Comparison of ENCODE assay signal across 8 cellular contexts in the genomic region with DNA sequence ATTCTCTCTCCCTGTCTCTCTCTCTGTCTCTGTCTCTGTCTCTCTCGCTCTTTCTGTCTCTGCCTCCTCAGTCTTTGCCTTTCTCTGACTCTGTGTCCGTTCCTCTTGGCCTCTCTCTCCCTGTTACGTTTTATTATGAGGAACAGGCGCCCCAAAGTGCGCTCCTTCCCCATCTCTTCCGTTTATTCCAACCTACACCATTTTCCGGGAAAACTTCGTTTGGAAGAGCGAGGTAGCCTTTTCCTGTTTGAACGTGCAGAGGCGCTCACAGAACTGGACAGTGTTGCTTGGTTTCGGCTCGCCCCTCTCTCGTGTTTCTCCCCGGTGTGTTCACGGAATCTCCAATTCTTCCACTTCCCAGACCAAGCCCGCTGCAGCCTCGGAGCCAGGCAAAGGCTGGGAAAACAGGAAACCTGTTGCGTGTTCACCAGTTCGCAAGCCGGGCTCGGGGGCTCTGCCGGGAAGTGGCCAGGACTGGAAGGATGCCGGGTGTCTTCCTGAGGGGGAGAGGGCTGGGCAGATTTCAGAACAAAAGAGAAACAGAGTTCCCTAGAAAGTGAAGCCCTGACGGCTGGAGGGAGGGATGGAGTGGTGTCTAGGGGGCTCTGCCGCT. TPM values are rescaled to one million over a fixed set of nuclear protein-coding genes. Genes with fewer than 3 reads are reported as not detected.
DNase-seq lines count a peak whose midpoint lies in the region; ATAC-seq and TF ChIP-seq lines count a peak whose summit lies in the region.

No MANE protein-coding gene starts in this region.

- H3K36me3 ChIP-seq in HEK293 (ENCODE audit: control insufficient read depth in 2 of 2, insufficient read depth in 1 of 2, low read length in 2 of 2) (no peaks in the 10 kb centered on the region), psoas muscle (ENCODE audit: insufficient read depth in 1 of 2, low read depth in 1 of 2) (no peaks in the 10 kb centered on the region)

- WGBS in right cardiac atrium = under 1% methylated on average over 26 of the region's 26 CpGs
- 2% methylated on average over 26 of the region's 26 CpGs for WGBS in psoas muscle, 3 donors

- H3K27ac ChIP-seq in HEK293 (ENCODE audit: extremely low read depth, low read depth, low read length) (no peak overlapping the region), right cardiac atrium (ENCODE audit: low read length) (peak overlapping the region; percentile 32), psoas muscle (no peak overlapping the region)

- CTCF ChIA-PET in AG04449 (lab: Yijun Ruan, JAX) (interaction anchor here (0.7 kb wide), 1 partner anchor 8 kb away, joined by 3 read pairs; no protein-coding TSS in a partner anchor), HEK293 (lab: Yijun Ruan, JAX) (interaction anchor here (1.0 kb wide), 1 partner anchor 131 kb away, joined by 3 read pairs; no protein-coding TSS in a partner anchor)

- no peaks in the 10 kb centered on the region for H3K9me3 ChIP-seq in HEK293 (ENCODE audit: control insufficient read depth, insufficient read depth, low read depth, low read length)
- H3K9me3 ChIP-seq in right cardiac atrium (ENCODE audit: control insufficient read depth, low read length) = no peaks in the 10 kb centered on the region
- H3K9me3 ChIP-seq in psoas muscle = no peaks in the 10 kb centered on the region

- peak overlapping the region; percentile 87 for H3K4me3 Mint-ChIP-seq in activated naive CD8-positive, alpha-beta T cell

- no peak for TF ChIP-seq POLR2A in erythroblast (IDR thresholded peaks at IDR 0.05; ENCODE audit: low read length)

- TF ChIP-seq CTCF in AG04449 (IDR thresholded peaks at IDR 0.05; ENCODE audit: insufficient read depth, low read length, missing control alignments) (no peak), HEK293 (tag by site-specific recombination; IDR thresholded peaks at IDR 0.05) (no peak), psoas muscle (IDR thresholded peaks at IDR 0.05) (no peak)

- H3K27me3 ChIP-seq in right cardiac atrium (ENCODE audit: control insufficient read depth, insufficient read depth) = no peaks in the 10 kb centered on the region
- H3K27me3 ChIP-seq in psoas muscle (ENCODE audit: insufficient read depth in 3 of 3, low read length in 2 of 3) = peaks cover 0 to 43% (median 9%) of the 10 kb centered on the region in 3 donors

- peaks cover 2% of the 10 kb centered on the region for H3K36me3 Mint-ChIP-seq in activated naive CD8-positive, alpha-beta T cell

- H3K4me1 ChIP-seq in HEK293 (ENCODE audit: control insufficient read depth, insufficient read depth, low read length) = no peaks in the 10 kb centered on the region
- no peaks in the 10 kb centered on the region for H3K4me1 ChIP-seq in right cardiac atrium (ENCODE audit: control insufficient read depth, insufficient read depth, low read length)
- no peaks in the 10 kb centered on the region for H3K4me1 ChIP-seq in psoas muscle

- H3K4me1 Mint-ChIP-seq in activated naive CD8-positive, alpha-beta T cell (ENCODE audit: low read depth) = peaks cover 15% of the 10 kb centered on the region

- H3K4me3 ChIP-seq in AG04449 (ENCODE audit: low read depth, low read length) (peak overlapping the region; percentile 59), HEK293 (ENCODE audit: low read depth, low read length) (peak overlapping the region; percentile 47), right cardiac atrium (ENCODE audit: low read length) (peak overlapping the region; percentile 93), psoas muscle (peak overlapping the region; percentile 71)

- no peak overlapping the region for H3K27ac Mint-ChIP-seq in activated naive CD8-positive, alpha-beta T cell

- POLR2A ChIA-PET in AG04449 (lab: Yijun Ruan, JAX) (no interaction called here), HEK293 (lab: Yijun Ruan, JAX) (no interaction called here)

- ATAC-seq in right cardiac atrium = peak; percentile 22 to 40
- peak; percentile 9 to 30 (median 23) for ATAC-seq in psoas muscle
- ATAC-seq in GM19455 (IDR thresholded peaks at IDR 0.05; ENCODE audit: unreplicated experiment) = no peak

- DNase-seq in AG04449 (ENCODE audit: low read depth, low spot score) = no peak
- peak; percentile 45 to 78 (median 62) for DNase-seq in right cardiac atrium
- DNase-seq in psoas muscle = peak in 1 of 2 donors; percentile 38
- no peak for DNase-seq in erythroblast (lab: John Stamatoyannopoulos, UW)
- no peak for DNase-seq in activated gamma-delta T cell treated with Interleukin-2 at 50 U/mL for 16 hours

- H3K27me3 Mint-ChIP-seq in activated naive CD8-positive, alpha-beta T cell = peaks cover 42% of the 10 kb centered on the region

- H3K9me3 Mint-ChIP-seq in activated naive CD8-positive, alpha-beta T cell (ENCODE audit: low read depth) = no peaks in the 10 kb centered on the region

- intact Hi-C loops in right cardiac atrium (cut with DNase I) = no loop called here
- intact Hi-C loops in psoas muscle (cut with DNase I) = no loop called here

TF ChIP-seq in HEK293, 187 proteins besides CTCF, POLR2A, EP300 and RAD21 (continues in another document):
- TF ChIP-seq ZNF24 (tag by site-specific recombination; IDR thresholded peaks at IDR 0.05) (peak; percentile 58; the same call in 1 of the 2 replicates), ZNF324 (tag by site-specific recombination; IDR thresholded peaks at IDR 0.05) (no peak), ZNF548 (tag by site-specific recombination; IDR thresholded peaks at IDR 0.05) (no peak), ZNF157 (tag by site-specific recombination; IDR thresholded peaks at IDR 0.05) (no peak), ZNF184 (tag by site-specific recombination; IDR thresholded peaks at IDR 0.05) (no peak), REPIN1 (tag by site-specific recombination; IDR thresholded peaks at IDR 0.05; ENCODE audit: low read depth) (no peak), MZF1 (tag by site-specific recombination; IDR thresholded peaks at IDR 0.05; ENCODE audit: borderline replicate concordance) (no peak), SCRT2 (tag by site-specific recombination; IDR thresholded peaks at IDR 0.05) (peak; percentile 99), ZNF544 (tag by site-specific recombination; IDR thresholded peaks at IDR 0.05) (no peak), BCL11B (tag by site-specific recombination; IDR thresholded peaks at IDR 0.05; ENCODE audit: low read depth) (no peak), ZNF600 (tag by site-specific recombination; IDR thresholded peaks at IDR 0.05) (peak; percentile 89), ZFP69B (tag by site-specific recombination; IDR thresholded peaks at IDR 0.05) (no peak), ZIC2 (tag by site-specific recombination; IDR thresholded peaks at IDR 0.05) (no peak), ZNF610 (tag by site-specific recombination; IDR thresholded peaks at IDR 0.05; ENCODE audit: borderline replicate concordance) (no peak), ZNF792 (tag by site-specific recombination; IDR thresholded peaks at IDR 0.05) (no peak), KLF10 (tag by site-specific recombination; IDR thresholded peaks at IDR 0.05) (no peak), ZNF76 (tag by site-specific recombination; IDR thresholded peaks at IDR 0.05; ENCODE audit: borderline replicate concordance, low read depth) (no peak), ZFP37 (tag by site-specific recombination; IDR thresholded peaks at IDR 0.05) (0 out of 2 replicates have a peak, but pooled peaks have one; percentile 68), ZNF707 (tag by site-specific recombination; IDR thresholded peaks at IDR 0.05) (no peak), ZNF140 (tag by site-specific recombination; IDR thresholded peaks at IDR 0.05) (no peak), GFI1B (tag by site-specific recombination; IDR thresholded peaks at IDR 0.05) (no peak)
- TF ChIP-seq, protein P1, sequence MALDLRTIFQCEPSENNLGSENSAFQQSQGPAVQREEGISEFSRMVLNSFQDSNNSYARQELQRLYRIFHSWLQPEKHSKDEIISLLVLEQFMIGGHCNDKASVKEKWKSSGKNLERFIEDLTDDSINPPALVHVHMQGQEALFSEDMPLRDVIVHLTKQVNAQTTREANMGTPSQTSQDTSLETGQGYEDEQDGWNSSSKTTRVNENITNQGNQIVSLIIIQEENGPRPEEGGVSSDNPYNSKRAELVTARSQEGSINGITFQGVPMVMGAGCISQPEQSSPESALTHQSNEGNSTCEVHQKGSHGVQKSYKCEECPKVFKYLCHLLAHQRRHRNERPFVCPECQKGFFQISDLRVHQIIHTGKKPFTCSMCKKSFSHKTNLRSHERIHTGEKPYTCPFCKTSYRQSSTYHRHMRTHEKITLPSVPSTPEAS (tag by site-specific recombination; IDR thresholded peaks at IDR 0.05) = no peak
- TF ChIP-seq, protein P2, sequence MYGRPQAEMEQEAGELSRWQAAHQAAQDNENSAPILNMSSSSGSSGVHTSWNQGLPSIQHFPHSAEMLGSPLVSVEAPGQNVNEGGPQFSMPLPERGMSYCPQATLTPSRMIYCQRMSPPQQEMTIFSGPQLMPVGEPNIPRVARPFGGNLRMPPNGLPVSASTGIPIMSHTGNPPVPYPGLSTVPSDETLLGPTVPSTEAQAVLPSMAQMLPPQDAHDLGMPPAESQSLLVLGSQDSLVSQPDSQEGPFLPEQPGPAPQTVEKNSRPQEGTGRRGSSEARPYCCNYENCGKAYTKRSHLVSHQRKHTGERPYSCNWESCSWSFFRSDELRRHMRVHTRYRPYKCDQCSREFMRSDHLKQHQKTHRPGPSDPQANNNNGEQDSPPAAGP (tag by site-specific recombination; IDR thresholded peaks at IDR 0.05) = no peak
- TF ChIP-seq, protein P3, sequence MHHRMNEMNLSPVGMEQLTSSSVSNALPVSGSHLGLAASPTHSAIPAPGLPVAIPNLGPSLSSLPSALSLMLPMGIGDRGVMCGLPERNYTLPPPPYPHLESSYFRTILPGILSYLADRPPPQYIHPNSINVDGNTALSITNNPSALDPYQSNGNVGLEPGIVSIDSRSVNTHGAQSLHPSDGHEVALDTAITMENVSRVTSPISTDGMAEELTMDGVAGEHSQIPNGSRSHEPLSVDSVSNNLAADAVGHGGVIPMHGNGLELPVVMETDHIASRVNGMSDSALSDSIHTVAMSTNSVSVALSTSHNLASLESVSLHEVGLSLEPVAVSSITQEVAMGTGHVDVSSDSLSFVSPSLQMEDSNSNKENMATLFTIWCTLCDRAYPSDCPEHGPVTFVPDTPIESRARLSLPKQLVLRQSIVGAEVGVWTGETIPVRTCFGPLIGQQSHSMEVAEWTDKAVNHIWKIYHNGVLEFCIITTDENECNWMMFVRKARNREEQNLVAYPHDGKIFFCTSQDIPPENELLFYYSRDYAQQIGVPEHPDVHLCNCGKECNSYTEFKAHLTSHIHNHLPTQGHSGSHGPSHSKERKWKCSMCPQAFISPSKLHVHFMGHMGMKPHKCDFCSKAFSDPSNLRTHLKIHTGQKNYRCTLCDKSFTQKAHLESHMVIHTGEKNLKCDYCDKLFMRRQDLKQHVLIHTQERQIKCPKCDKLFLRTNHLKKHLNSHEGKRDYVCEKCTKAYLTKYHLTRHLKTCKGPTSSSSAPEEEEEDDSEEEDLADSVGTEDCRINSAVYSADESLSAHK (tag by site-specific recombination; IDR thresholded peaks at IDR 0.05) = no peak

RNA-seq across cellular contexts. Expression of a gene that starts 0.6 kb away (rescaled TPM):
- total RNA-seq in right cardiac atrium (1 to 10 TPM; 6.2 to 9.9 (median 8.8) TPM), psoas muscle (1 to 10 TPM; 2.0 to 5.1 (median 3.4) TPM)
- polyA plus RNA-seq in right cardiac atrium (7.8 TPM), psoas muscle (1 to 10 TPM in 2 of 3 donors, under 1 TPM in 1; 0.45 to 3.1 (median 1.3) TPM)

Comparison
In these comparisons a context has a peak if more than half of its experiments do, and no peak if none do; other contexts are left out.
1. DNase-seq: peak in right cardiac atrium (3 of 3); none in AG04449 (single experiment), erythroblast (0 of 2) and activated gamma-delta T cell treated with Interleukin-2 at 50 U/mL for 16 hours (single experiment).
2. Peak in every context shown above with its lines, with median percentiles within 50 percentile points of each other: H3K4me3 ChIP-seq.